4 cellular contexts compared by ENCODE assay signal in genomic region chrX:73905749-73906374, GRCh38. TPM values are rescaled to one million over a fixed set of nuclear protein-coding genes. Genes with fewer than 3 reads are reported as not detected.
"Had no signal": no experiment of that assay in that cellular context is flagged by ENCODE, and none has a peak within 500 bp of the region (broad histone marks: within the 10 kb centered on the region; RNA-seq: fewer than 3 reads in every experiment).

No MANE protein-coding gene starts in this region.

RNA-seq across cellular contexts. Expression of gene XIST, which starts 53.3 kb away (rescaled TPM):
- total RNA-seq: hepatocyte, kidney epithelial cell, lung microvascular endothelial cell, myocyte had no signal
